In the genomic region with DNA sequence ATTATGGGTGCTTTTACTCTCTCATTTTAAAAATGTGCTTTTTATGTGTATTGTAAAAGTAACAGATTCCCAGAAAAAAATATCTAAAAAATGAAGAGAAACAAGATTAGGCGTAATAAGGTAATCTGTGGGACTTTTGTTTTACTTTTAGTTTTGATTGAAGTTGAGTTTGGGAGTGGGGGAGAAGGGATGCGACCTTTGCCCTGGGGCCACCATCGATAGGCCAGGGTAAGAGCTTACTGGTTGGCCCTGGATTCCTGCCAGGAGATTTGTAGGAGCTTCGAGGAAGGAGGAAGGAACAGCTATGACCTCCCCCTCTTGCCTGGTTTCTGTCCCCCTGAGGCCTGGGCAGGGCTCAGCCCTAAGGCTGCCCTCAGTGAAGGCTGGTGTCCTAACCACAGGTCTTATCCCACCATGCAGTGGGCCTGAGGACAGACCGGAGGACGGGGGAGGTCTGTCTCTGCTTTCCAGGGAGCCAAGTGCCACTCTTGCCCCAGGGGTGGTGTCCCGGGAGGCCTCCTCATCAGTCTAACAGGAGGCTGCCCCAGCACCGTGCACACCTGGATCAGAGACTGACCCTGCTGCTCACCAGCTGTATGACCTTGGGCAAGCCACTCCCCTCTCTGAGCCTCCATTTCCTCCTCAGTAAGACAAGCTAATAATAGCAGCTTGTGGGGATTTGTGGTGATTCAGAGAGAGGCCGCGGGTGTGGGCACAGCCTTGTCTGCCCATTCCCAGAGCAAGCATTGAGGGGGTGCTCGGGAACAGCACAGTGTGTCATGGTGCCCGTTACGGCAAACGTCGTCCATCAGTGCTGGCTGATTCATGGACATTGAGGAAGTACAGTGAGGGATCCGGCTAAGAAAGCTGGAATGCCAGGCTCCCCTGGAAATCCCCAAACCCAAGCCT, we compare ENCODE assay signal across 9 cellular contexts. TPM values are rescaled to one million over a fixed set of nuclear protein-coding genes. Genes with fewer than 3 reads are reported as not detected.
A peak's percentile ranks its signal among the peaks of the same experiment; 100 is the strongest.
DNase-seq lines count a peak whose midpoint lies in the region; ATAC-seq, FAIRE-seq and TF ChIP-seq lines count a peak whose summit lies in the region.
"Had no signal": no experiment of that assay in that cellular context is flagged by ENCODE, and none has a peak within 500 bp of the region (broad histone marks: within the 10 kb centered on the region; RNA-seq: fewer than 3 reads in every experiment).

No MANE protein-coding gene starts in this region.

- H3K36me3 ChIP-seq in astrocyte (ENCODE audit: insufficient read depth, low read length) (peaks cover 35% of the 10 kb centered on the region), upper lobe of right lung (peaks cover 78% of the 10 kb centered on the region)

- H3K4me2 ChIP-seq in astrocyte (ENCODE audit: low read length): peak overlapping the region; percentile 32

- H3K27me3 Mint-ChIP-seq in astrocyte (ENCODE audit: low read depth, unreplicated experiment): no peaks in the 10 kb centered on the region

- ATAC-seq in left lobe of liver (peak; percentile 27), upper lobe of right lung (peak; percentile 56), GM21529 (IDR thresholded peaks at IDR 0.05; ENCODE audit: unreplicated experiment) (no peak)

- peaks cover 26% of the 10 kb centered on the region for H3K4me1 ChIP-seq in astrocyte (ENCODE audit: insufficient read depth, low read length)
- peaks cover 42% of the 10 kb centered on the region for H3K4me1 ChIP-seq in upper lobe of right lung

- H3K27ac ChIP-seq in astrocyte (ENCODE audit: low read depth, low read length) (peak overlapping the region; percentile 88), upper lobe of right lung (peak overlapping the region; percentile 78)

- no peak overlapping the region for H3K4me3 Mint-ChIP-seq in astrocyte (ENCODE audit: unreplicated experiment)
- H3K4me3 Mint-ChIP-seq: natural killer cell treated with Interleukin-12 subunit alpha and Interleukin-12 subunit beta and Interleukin-15 and Interleukin-18, amount 100 ng/mL, for 72 hours had no signal

- H3K36me3 Mint-ChIP-seq in astrocyte (ENCODE audit: low read depth, unreplicated experiment): peaks cover 17% of the 10 kb centered on the region
- H3K36me3 Mint-ChIP-seq: natural killer cell treated with Interleukin-12 subunit alpha and Interleukin-12 subunit beta and Interleukin-15 and Interleukin-18, amount 100 ng/mL, for 72 hours had no signal

- POLR2A ChIA-PET in GM10248 (lab: Yijun Ruan, JAX): no interaction called here

- peak overlapping the region; percentile 46 for H2AFZ ChIP-seq in astrocyte (ENCODE audit: low read depth, low read length)

- peaks cover 5% of the 10 kb centered on the region for H3K9me3 Mint-ChIP-seq in astrocyte (ENCODE audit: unreplicated experiment)
- H3K9me3 Mint-ChIP-seq: natural killer cell treated with Interleukin-12 subunit alpha and Interleukin-12 subunit beta and Interleukin-15 and Interleukin-18, amount 100 ng/mL, for 72 hours had no signal

- H3K27me3 ChIP-seq in astrocyte (ENCODE audit: insufficient read depth, low read length): no peaks in the 10 kb centered on the region
- H3K27me3 ChIP-seq in upper lobe of right lung: no peaks in the 10 kb centered on the region

- H3K9me3 ChIP-seq in astrocyte (ENCODE audit: insufficient read depth, low read depth, low read length): no peaks in the 10 kb centered on the region
- no peaks in the 10 kb centered on the region for H3K9me3 ChIP-seq in upper lobe of right lung

- H3K9ac ChIP-seq in astrocyte (ENCODE audit: low read length): peak overlapping the region; percentile 74

- H3K79me2 ChIP-seq in astrocyte (ENCODE audit: insufficient read depth, low read length): no peaks in the 10 kb centered on the region

- H4K20me1 ChIP-seq in astrocyte (ENCODE audit: insufficient read depth, low read length): no peaks in the 10 kb centered on the region

- peak; percentile 10 to 18 for DNase-seq in Kasumi-1 (lab: John Stamatoyannopoulos, UW)
- DNase-seq in astrocyte (ENCODE audit: low read depth): peak; percentile 93
- DNase-seq in left lobe of liver (ENCODE audit: low spot score): peak; percentile 72
- no peak for DNase-seq in upper lobe of right lung
- no peak for DNase-seq in GM10248 (ENCODE audit: extremely low spot score)
- DNase-seq in central memory CD4-positive, alpha-beta T cell: no peak
- no peak for DNase-seq in NK-92 treated with Interleukin-12 subunit alpha and Interleukin-12 subunit beta, amount 100 ng/mL, for 24 hours (lab: John Stamatoyannopoulos, UW)

- H3K4me3 ChIP-seq in astrocyte (ENCODE audit: insufficient read depth, low read depth, low read length) (no peak overlapping the region), upper lobe of right lung (no peak overlapping the region)

- no peak for FAIRE-seq in astrocyte (lab: Jason Lieb, UNC)

- intact Hi-C loops in upper lobe of right lung (cut with DNase I): no loop called here

- peaks cover 31% of the 10 kb centered on the region for H3K4me1 Mint-ChIP-seq in astrocyte (ENCODE audit: low read depth, unreplicated experiment)

- CTCF ChIA-PET in GM10248 (lab: Yijun Ruan, JAX): interaction anchor here (1.0 to 1.8 kb wide), 3 partner anchors 21 to 77 kb away, joined by 3 to 8 read pairs (median 5); a partner anchor contains a TSS

- no peak for TF ChIP-seq CTCF in astrocyte (IDR thresholded peaks at IDR 0.05; ENCODE audit: insufficient read depth, low read depth, low read length)
- no peak for TF ChIP-seq CTCF in upper lobe of right lung (IDR thresholded peaks at IDR 0.05)
- TF ChIP-seq CTCF in GM10248 (IDR thresholded peaks at IDR 0.05; ENCODE audit: control extremely low read depth, extremely low read depth, low read depth, missing control alignments): no peak

- H3K27ac Mint-ChIP-seq in astrocyte (ENCODE audit: unreplicated experiment): peak overlapping the region; percentile 92

RNA-seq across cellular contexts. Expression of a gene that starts 21.2 kb away (rescaled TPM):
- total RNA-seq in astrocyte (48.2 and 98.9 TPM in 2 replicates), left lobe of liver (193 TPM), upper lobe of right lung (562 TPM)

Comparison
In these comparisons a context has a peak if more than half of its experiments do, and no peak if none do; other contexts are left out.
1. DNase-seq: peak in Kasumi-1 (2 of 2), astrocyte (single experiment) and left lobe of liver (single experiment); none in upper lobe of right lung (single experiment), GM10248 (single experiment), central memory CD4-positive, alpha-beta T cell (single experiment) and NK-92 treated with Interleukin-12 subunit alpha and Interleukin-12 subunit beta, amount 100 ng/mL, for 24 hours (single experiment).